12 cellular contexts compared by ENCODE assay signal in genomic region chr20:18272451-18272850, GRCh38. TPM values are rescaled to one million over a fixed set of nuclear protein-coding genes. Genes with fewer than 3 reads are reported as not detected.
DNase-seq lines count a peak whose midpoint lies in the region; ATAC-seq, FAIRE-seq and TF ChIP-seq lines count a peak whose summit lies in the region.
"Had no signal": no experiment of that assay in that cellular context is flagged by ENCODE, and none has a peak within 500 bp of the region (broad histone marks: within the 10 kb centered on the region; RNA-seq: fewer than 3 reads in every experiment).

No MANE protein-coding gene starts in this region.

- no peak for ATAC-seq in PC-3
- ATAC-seq in HG03378 (IDR thresholded peaks at IDR 0.05; ENCODE audit: unreplicated experiment): no peak

- peak; percentile 41; the same call in 1 of the 2 replicates for TF ChIP-seq CTCF in PC-3 (conservative IDR thresholded peaks at IDR 0.05; ENCODE audit: low read depth, low read length)
- TF ChIP-seq CTCF in fibroblast of the aortic adventitia (IDR thresholded peaks at IDR 0.05; ENCODE audit: insufficient read depth, low read length): peak; percentile 19

- H3K4me1 ChIP-seq in PC-3 (ENCODE audit: insufficient read depth, low read length) (0 out of 2 replicates have a peak, but pooled peaks cover 7% of the 10 kb centered on the region), small intestine (ENCODE audit: control insufficient read depth in 2 of 2, insufficient read depth in 1 of 2, low read depth in 1 of 2, low read length in 1 of 2) (no peaks in the 10 kb centered on the region)

- WGBS in small intestine, 3 donors: 39 to 75% (median 44%) methylated on average over 6 of the region's 6 CpGs

- no peak overlapping the region for H3K4me2 ChIP-seq in PC-3 (ENCODE audit: low read length)

- H3K36me3 ChIP-seq in PC-3 (ENCODE audit: low read depth, low read length) (no peaks in the 10 kb centered on the region), small intestine (ENCODE audit: control insufficient read depth in 2 of 2, insufficient read depth in 2 of 2, low read length in 2 of 2) (no peaks in the 10 kb centered on the region)

- H3K4me3 ChIP-seq in PC-3 (ENCODE audit: low read length) (no peak overlapping the region), fibroblast of the aortic adventitia (ENCODE audit: low read depth, low read length) (no peak overlapping the region), small intestine (ENCODE audit: low read depth in 1 of 2, low read length in 2 of 2) (no peak overlapping the region)

- no peak for FAIRE-seq in small intestine (lab: Jason Lieb, UNC)

- H2AFZ ChIP-seq in PC-3 (ENCODE audit: low read length): no peak overlapping the region

- H3K27ac ChIP-seq in PC-3 (ENCODE audit: low read length) (no peak overlapping the region), small intestine (ENCODE audit: low read depth in 1 of 2, low read length in 1 of 2) (no peak overlapping the region)

- no peaks in the 10 kb centered on the region for H4K20me1 ChIP-seq in PC-3 (ENCODE audit: low read length)

- H3K9me3 ChIP-seq in PC-3 (ENCODE audit: low read length) (no peaks in the 10 kb centered on the region), small intestine (ENCODE audit: control insufficient read depth, low read depth) (no peaks in the 10 kb centered on the region)

- H3K79me2 ChIP-seq in PC-3 (ENCODE audit: low read length): no peaks in the 10 kb centered on the region

- H3F3A ChIP-seq in PC-3 (ENCODE audit: low read length, unreplicated experiment): no peaks in the 10 kb centered on the region

- POLR2A ChIA-PET in PC-3 (lab: Charles Lee; ENCODE audit: unreplicated experiment): no interaction called here

- DNase-seq in SHP77 (lab: John Stamatoyannopoulos, UW) (peak; percentile 17 to 53), SHP77 treated with DMSO at 0.1 percent for 48 hours (lab: John Stamatoyannopoulos, UW) (no peak), PC-3 (peak; percentile 19), fibroblast of the aortic adventitia (ENCODE audit: low read depth) (peak; percentile 30), small intestine (peak; percentile 66), NK-92 (lab: John Stamatoyannopoulos, UW; ENCODE audit: unreplicated experiment) (no peak), posterior vena cava (ENCODE audit: low spot score) (no peak)
- DNase-seq: activated CD4-positive, alpha-beta memory T cell treated with anti-CD3 and anti-CD28 coated beads, Interleukin-2, amount 10 ng/mL, durations not matched to agents 7 days and 5 days; NCI-H2107; stimulated activated CD4-positive, alpha-beta T cell treated with anti-CD3 and anti-CD28 coated beads, Interleukin-4, amount 100 ng/mL, for 1 hour; substantia nigra had no signal

- H3K27me3 ChIP-seq in PC-3 (ENCODE audit: low read length) (no peaks in the 10 kb centered on the region), small intestine (ENCODE audit: control insufficient read depth in 2 of 2, insufficient read depth in 2 of 2, low read length in 2 of 2) (peaks cover 0 to 5% of the 10 kb centered on the region in 2 donors)

- intact Hi-C loops in PC-3 (cut with micrococcal nuclease) (loop anchor here (5.0 kb wide), 1 partner anchor 100 kb away; no protein-coding TSS in a partner anchor), posterior vena cava (cut with DNase I) (no loop called here)

- no peak overlapping the region for H3K9ac ChIP-seq in PC-3 (ENCODE audit: low read length)

- no TSS peak for BruUV-seq in PC-3 (replicated peaks; lab: Mats Ljungman, UMichigan)

- H3K9me2 ChIP-seq in PC-3 (replicated peaks; ENCODE audit: low read length): no peaks in the 10 kb centered on the region

- CTCF ChIA-PET in PC-3 (lab: Charles Lee): interaction anchor here (1.2 kb wide), 1 partner anchor 75 kb away, joined by 5 read pairs; no protein-coding TSS in a partner anchor

RNA-seq across cellular contexts. Expression of gene ZNF133, which starts 15.9 kb away (rescaled TPM):
- 16.3 and 17.1 TPM in 2 replicates for total RNA-seq in PC-3 (2014; rRNA removed)
- 14.6 and 22.2 TPM in 2 replicates for total RNA-seq in fibroblast of the aortic adventitia (ENCODE audit: low replicate concordance)
- polyA plus RNA-seq in small intestine: 10 to 100 TPM in 1 of 3 donors, 1 to 10 TPM in 2; 7.5 to 13.9 (median 7.8) TPM
- total RNA-seq in posterior vena cava: 10 to 100 TPM in 1 of 2 donors, 1 to 10 TPM in 1; 8.6 to 12.6 TPM

Comparison
In these comparisons a context has a peak if more than half of its experiments do, and no peak if none do; other contexts are left out.
1. DNase-seq: peak in SHP77 (2 of 2), PC-3 (single experiment), fibroblast of the aortic adventitia (single experiment) and small intestine (single experiment); none in SHP77 treated with DMSO at 0.1 percent for 48 hours (single experiment), NK-92 (single experiment) and posterior vena cava (single experiment).